Comparison of ENCODE assay signal across 9 cellular contexts in the genomic region with DNA sequence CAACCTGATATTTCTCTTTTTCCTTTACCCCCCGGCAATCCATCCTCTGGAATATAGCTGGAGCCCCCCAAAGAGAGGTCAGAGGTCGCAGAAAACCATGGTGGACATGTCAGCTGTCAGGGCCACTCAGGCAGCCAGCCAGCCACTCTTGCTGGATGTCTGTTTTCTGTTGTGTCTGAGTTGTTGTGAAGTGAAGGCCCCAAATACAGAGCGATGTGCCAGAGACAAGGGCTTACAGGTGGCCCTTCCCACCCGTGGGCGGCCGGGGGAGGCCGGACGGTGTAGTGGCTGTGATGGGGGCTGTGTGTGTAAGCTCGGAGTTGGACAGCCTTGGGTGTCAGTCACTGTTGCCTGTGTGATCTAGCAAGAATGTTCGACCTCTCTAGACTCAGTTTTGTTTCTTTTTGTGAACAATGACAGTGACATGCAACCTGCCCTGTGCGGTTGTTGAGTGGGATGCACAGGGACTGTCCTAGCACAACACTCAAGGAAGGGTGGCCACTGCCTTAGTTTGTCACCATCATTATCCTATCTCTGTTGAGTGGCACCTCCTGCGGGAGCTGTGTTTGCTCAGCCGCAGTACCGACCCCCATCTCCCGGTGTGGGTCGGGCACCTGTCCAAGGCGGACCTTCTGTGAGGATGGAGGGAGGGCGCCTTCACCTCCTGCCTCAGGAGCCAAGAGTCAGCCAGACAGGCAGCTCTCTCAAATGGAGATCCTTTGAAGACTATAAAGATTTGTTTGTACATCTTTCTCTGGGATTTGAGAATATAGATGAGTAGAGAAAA.
A peak's percentile ranks its signal among the peaks of the same experiment; 100 is the strongest.
DNase-seq lines count a peak whose midpoint lies in the region; ATAC-seq, FAIRE-seq and TF ChIP-seq lines count a peak whose summit lies in the region.
"Had no signal": no experiment of that assay in that cellular context is flagged by ENCODE, and none has a peak within 500 bp of the region (broad histone marks: within the 10 kb centered on the region; RNA-seq: fewer than 3 reads in every experiment).

No MANE protein-coding gene starts in this region.

- H3K4me3 ChIP-seq in astrocyte (ENCODE audit: insufficient read depth, low read depth, low read length) (no peak overlapping the region), hepatocyte (no peak overlapping the region), tibial nerve (no peak overlapping the region)

- H3K9me3 Mint-ChIP-seq in astrocyte (ENCODE audit: unreplicated experiment): no peaks in the 10 kb centered on the region

- peaks cover 3% of the 10 kb centered on the region for H3K79me2 ChIP-seq in astrocyte (ENCODE audit: insufficient read depth, low read length)
- H3K79me2 ChIP-seq in hepatocyte: no peaks in the 10 kb centered on the region

- no peak for TF ChIP-seq EP300 in tibial nerve (IDR thresholded peaks at IDR 0.05)

- intact Hi-C loops in head of caudate nucleus (cut with DNase I): no loop called here

- H3K9ac ChIP-seq in astrocyte (ENCODE audit: low read length): peak overlapping the region; percentile 33
- H3K9ac ChIP-seq: KMS-11 had no signal

- no peak for TF ChIP-seq POLR2A in tibial nerve (IDR thresholded peaks at IDR 0.05)

- H2AFZ ChIP-seq in astrocyte (ENCODE audit: low read depth, low read length) (no peak overlapping the region), hepatocyte (no peak overlapping the region)

- ATAC-seq in HG02623 (IDR thresholded peaks at IDR 0.05; ENCODE audit: unreplicated experiment) (no peak), HG02759 (IDR thresholded peaks at IDR 0.05; ENCODE audit: unreplicated experiment) (no peak)

- no peaks in the 10 kb centered on the region for H3K9me3 ChIP-seq in astrocyte (ENCODE audit: insufficient read depth, low read depth, low read length)
- no peaks in the 10 kb centered on the region for H3K9me3 ChIP-seq in hepatocyte (ENCODE audit: low read depth)
- H3K9me3 ChIP-seq in tibial nerve: no peaks in the 10 kb centered on the region

- H3K36me3 ChIP-seq in astrocyte (ENCODE audit: insufficient read depth, low read length) (no peaks in the 10 kb centered on the region), hepatocyte (replicated peaks; ENCODE audit: insufficient read depth, low read depth) (no peaks in the 10 kb centered on the region), tibial nerve (peaks cover 0 to 14% (median 0%) of the 10 kb centered on the region in 3 donors)

- H4K20me1 ChIP-seq in astrocyte (ENCODE audit: insufficient read depth, low read length): peaks cover 43% of the 10 kb centered on the region
- H4K20me1 ChIP-seq in hepatocyte (ENCODE audit: insufficient read depth, poor library complexity, severe bottlenecking): peaks cover 9% of the 10 kb centered on the region

- H3K27ac Mint-ChIP-seq in astrocyte (ENCODE audit: unreplicated experiment): no peak overlapping the region

- TF ChIP-seq CTCF in astrocyte (IDR thresholded peaks at IDR 0.05; ENCODE audit: insufficient read depth, low read depth, low read length) (no peak), hepatocyte (IDR thresholded peaks at IDR 0.05; ENCODE audit: poor library complexity) (no peak), tibial nerve (IDR thresholded peaks at IDR 0.05) (no peak)

- no peak overlapping the region for H3K4me3 Mint-ChIP-seq in astrocyte (ENCODE audit: unreplicated experiment)

- no peak for FAIRE-seq in astrocyte (lab: Jason Lieb, UNC)

- peaks cover 8% of the 10 kb centered on the region for H3K27me3 Mint-ChIP-seq in astrocyte (ENCODE audit: low read depth, unreplicated experiment)

- H3K4me1 Mint-ChIP-seq in astrocyte (ENCODE audit: low read depth, unreplicated experiment): peaks cover 24% of the 10 kb centered on the region

- H3K4me1 ChIP-seq in astrocyte (ENCODE audit: insufficient read depth, low read length) (peaks cover 33% of the 10 kb centered on the region), hepatocyte (ENCODE audit: insufficient read depth) (peaks cover 7% of the 10 kb centered on the region), tibial nerve (peaks cover 4 to 28% (median 10%) of the 10 kb centered on the region in 4 donors)

- peaks cover 7% of the 10 kb centered on the region for H3K27me3 ChIP-seq in astrocyte (ENCODE audit: insufficient read depth, low read length)
- no peaks in the 10 kb centered on the region for H3K27me3 ChIP-seq in hepatocyte
- no peaks in the 10 kb centered on the region for H3K27me3 ChIP-seq in tibial nerve

- H3K27ac ChIP-seq in astrocyte (ENCODE audit: low read depth, low read length): no peak overlapping the region
- peak overlapping the region; percentile 23 for H3K27ac ChIP-seq in hepatocyte
- H3K27ac ChIP-seq in tibial nerve: peak overlapping the region in 3 of 4 donors; percentile 31 to 82 (median 74)
- H3K27ac ChIP-seq: KMS-11 had no signal

- peak overlapping the region; percentile 63 for H3K4me2 ChIP-seq in astrocyte (ENCODE audit: low read length)
- H3K4me2 ChIP-seq in hepatocyte: peak overlapping the region; percentile 8
- H3K4me2 ChIP-seq: KMS-11 had no signal

- 81% methylated on average over 18 of the region's 18 CpGs for WGBS in hepatocyte (ENCODE audit: low lambda C conversion rate, missing lambda C conversion rate)
- WGBS in tibial nerve, 2 donors: 62 to 81% methylated on average over 18 of the region's 18 CpGs

- DNase-seq in NCI-H146 (lab: John Stamatoyannopoulos, UW) (peak; percentile 88), astrocyte (ENCODE audit: low read depth) (no peak), hepatocyte (ENCODE audit: low spot score) (no peak), tibial nerve (ENCODE audit: low spot score in 2 of 2) (no peak), head of caudate nucleus (no peak)
- DNase-seq: DMS53 had no signal

- H3K36me3 Mint-ChIP-seq in astrocyte (ENCODE audit: low read depth, unreplicated experiment): peaks cover 8% of the 10 kb centered on the region

- H3K9me2 ChIP-seq in hepatocyte (replicated peaks; ENCODE audit: insufficient read depth): no peaks in the 10 kb centered on the region
